32 cellular contexts compared by ENCODE assay signal in genomic region chr12:120909633-120910318, GRCh38. TPM values are rescaled to one million over a fixed set of nuclear protein-coding genes. Genes with fewer than 3 reads are reported as not detected.
DNase-seq lines count a peak whose midpoint lies in the region; ATAC-seq and TF ChIP-seq lines count a peak whose summit lies in the region.
"Had no signal": no experiment of that assay in that cellular context is flagged by ENCODE, and none has a peak within 500 bp of the region (broad histone marks: within the 10 kb centered on the region; RNA-seq: fewer than 3 reads in every experiment).

No MANE protein-coding gene starts in this region.

- no peak for TF ChIP-seq CTCF in cardiac muscle cell (IDR thresholded peaks at IDR 0.05; ENCODE audit: low read depth, low read length)
- no peak for TF ChIP-seq CTCF in left ventricle myocardium inferior (IDR thresholded peaks at IDR 0.05; ENCODE audit: borderline replicate concordance)
- TF ChIP-seq CTCF in suprapubic skin (IDR thresholded peaks at IDR 0.05), result no peak

- no peak for TF ChIP-seq POLR2A in suprapubic skin (IDR thresholded peaks at IDR 0.05)

- peaks cover 3% of the 10 kb centered on the region for H3K4me1 Mint-ChIP-seq in T-helper 17 cell
- H3K4me1 Mint-ChIP-seq: activated T-helper 17 cell treated with anti-CD3 and anti-CD28 coated beads, Interleukin-2, amount 50 U/mL, for 72 hours; B cell had no signal

- H3K27me3 ChIP-seq in cardiac muscle cell (no peaks in the 10 kb centered on the region), right cardiac atrium (ENCODE audit: control insufficient read depth, insufficient read depth) (no peaks in the 10 kb centered on the region), left ventricle myocardium inferior (ENCODE audit: low read depth) (no peaks in the 10 kb centered on the region), suprapubic skin (no peaks in the 10 kb centered on the region)
- H3K27me3 ChIP-seq: ascending aorta, upper lobe of right lung had no signal

- H3K9me3 ChIP-seq in cardiac muscle cell (ENCODE audit: low read depth) (no peaks in the 10 kb centered on the region), right cardiac atrium (ENCODE audit: control insufficient read depth, low read length) (no peaks in the 10 kb centered on the region), T-helper 17 cell (ENCODE audit: control insufficient read depth, low read length, poor library complexity, severe bottlenecking) (no peaks in the 10 kb centered on the region), left ventricle myocardium inferior (replicated peaks) (no peaks in the 10 kb centered on the region), suprapubic skin (no peaks in the 10 kb centered on the region)
- H3K9me3 ChIP-seq: ascending aorta, upper lobe of right lung had no signal

- H3K4me3 ChIP-seq in cardiac muscle cell, result no peak overlapping the region
- no peak overlapping the region for H3K4me3 ChIP-seq in right cardiac atrium (ENCODE audit: low read length)
- H3K4me3 ChIP-seq in left ventricle myocardium inferior, result no peak overlapping the region
- H3K4me3 ChIP-seq in suprapubic skin, result no peak overlapping the region
- H3K4me3 ChIP-seq: ascending aorta, GM23248, lung, smooth muscle cell, upper lobe of right lung had no signal

- H3K27ac ChIP-seq in cardiac muscle cell, result peak overlapping the region; percentile 40
- H3K27ac ChIP-seq in right cardiac atrium (ENCODE audit: low read length), result no peak overlapping the region
- peak overlapping the region; percentile 63 for H3K27ac ChIP-seq in left ventricle myocardium inferior (replicated peaks)
- H3K27ac ChIP-seq in suprapubic skin, result peak overlapping the region; percentile 98
- H3K27ac ChIP-seq: ascending aorta, GM23248, upper lobe of right lung had no signal

- ATAC-seq in right cardiac atrium (no peak), T-helper 17 cell (no peak), GM21367 (IDR thresholded peaks at IDR 0.05; ENCODE audit: unreplicated experiment) (no peak)
- ATAC-seq: activated naive CD4-positive, alpha-beta T cell treated with anti-CD3 and anti-CD28 coated beads, Interleukin-2, amount 50 U/mL, for 72 hours; activated T-helper 17 cell treated with anti-CD3 and anti-CD28 coated beads, Interleukin-2, amount 50 U/mL, for 72 hours; natural killer cell; Panc1; upper lobe of right lung; WTC11 had no signal

- no peak overlapping the region for H3K4me3 Mint-ChIP-seq in T-helper 17 cell
- H3K4me3 Mint-ChIP-seq: activated T-helper 17 cell treated with anti-CD3 and anti-CD28 coated beads, Interleukin-2, amount 50 U/mL, for 72 hours; B cell; central memory CD8-positive, alpha-beta T cell; HFFc6; natural killer cell; WTC11 had no signal

- H3K4me1 ChIP-seq in cardiac muscle cell (ENCODE audit: low read depth), result peaks cover 5% of the 10 kb centered on the region
- no peaks in the 10 kb centered on the region for H3K4me1 ChIP-seq in right cardiac atrium (ENCODE audit: control insufficient read depth, insufficient read depth, low read length)
- H3K4me1 ChIP-seq in left ventricle myocardium inferior, result peaks cover 13% of the 10 kb centered on the region
- peaks cover 55% of the 10 kb centered on the region for H3K4me1 ChIP-seq in suprapubic skin
- H3K4me1 ChIP-seq: upper lobe of right lung had no signal

- no peaks in the 10 kb centered on the region for H3K27me3 Mint-ChIP-seq in T-helper 17 cell
- H3K27me3 Mint-ChIP-seq: activated T-helper 17 cell treated with anti-CD3 and anti-CD28 coated beads, Interleukin-2, amount 50 U/mL, for 72 hours; B cell; CD8-positive, alpha-beta memory T cell; central memory CD8-positive, alpha-beta T cell had no signal

- H3K36me3 ChIP-seq in cardiac muscle cell (no peaks in the 10 kb centered on the region), left ventricle myocardium inferior (no peaks in the 10 kb centered on the region), suprapubic skin (no peaks in the 10 kb centered on the region)
- H3K36me3 ChIP-seq: ascending aorta, upper lobe of right lung had no signal

- intact Hi-C loops in right cardiac atrium (cut with DNase I) (loop anchor here in 1 of 4 donors (10.0 kb wide), 1 partner anchor 185 kb away; the partner anchor contains the start of gene ACADS), left ventricle myocardium inferior (cut with micrococcal nuclease) (no loop called here)

- TF ChIP-seq EP300 in suprapubic skin (IDR thresholded peaks at IDR 0.05), result no peak

- H3K36me3 Mint-ChIP-seq in T-helper 17 cell (ENCODE audit: low read depth), result no peaks in the 10 kb centered on the region
- H3K36me3 Mint-ChIP-seq: activated naive CD4-positive, alpha-beta T cell treated with anti-CD3 and anti-CD28 coated beads, Interleukin-2, amount 50 U/mL, for 72 hours; CD8-positive, alpha-beta memory T cell; natural killer cell; WTC11 had no signal

- 60% methylated on average over 5 of the region's 5 CpGs for WGBS in right cardiac atrium
- 56% methylated on average over 5 of the region's 5 CpGs for WGBS in suprapubic skin

- H3K27ac Mint-ChIP-seq in T-helper 17 cell, result peak overlapping the region; percentile 54
- H3K27ac Mint-ChIP-seq: activated naive CD4-positive, alpha-beta T cell treated with anti-CD3 and anti-CD28 coated beads, Interleukin-2, amount 50 U/mL, for 72 hours; activated T-helper 17 cell treated with anti-CD3 and anti-CD28 coated beads, Interleukin-2, amount 50 U/mL, for 72 hours; B cell; HFFc6; natural killer cell had no signal

- DNase-seq in cardiac muscle cell (ENCODE audit: low read depth in 1 of 2, low spot score in 1 of 2) (peak in 1 of 2 donors; percentile 33), right cardiac atrium (no peak), T-helper 17 cell (no peak), left ventricle myocardium inferior (no peak), suprapubic skin (ENCODE audit: low spot score in 2 of 2) (no peak), NOMO-1 treated with dmso at 0.1 percent for 144 hours (lab: John Stamatoyannopoulos, UW; ENCODE audit: unreplicated experiment) (no peak), NCI-H524 treated with DMSO at 0.1 percent for 48 hours (lab: John Stamatoyannopoulos, UW) (no peak)
- DNase-seq: activated CD4-positive, alpha-beta T cell treated with anti-CD3 and anti-CD28 coated beads, Interleukin-2, amount 50 U/mL, for 4 hours; CD8-positive, alpha-beta memory T cell; dermis blood vessel endothelial cell; GM23248; HFFc6; Karpas-422; kidney; natural killer cell; NCI-H524; SIG-M5; stimulated activated CD4-positive, alpha-beta T cell treated with anti-CD3 and anti-CD28 coated beads, Interleukin-2, amount 100 ng/mL, for 24 hours; substantia nigra; SW 1271; T1000; upper lobe of right lung had no signal

RNA-seq across cellular contexts. Expression of gene SPPL3, which starts 5.6 kb away (rescaled TPM):
- total RNA-seq in cardiac muscle cell (23.2 and 26.9 TPM in 2 replicates), right cardiac atrium (10 to 100 TPM; 30.9 to 32.4 (median 31.7) TPM), T-helper 17 cell (10 to 100 TPM; 44.6 to 60.7 TPM), left ventricle myocardium inferior (26.8 TPM), suprapubic skin (10 to 100 TPM; 64.7 to 91.8 (median 70.6) TPM)
- polyA plus RNA-seq in cardiac muscle cell (111 and 121 TPM in 2 replicates), right cardiac atrium (10.9 TPM)
